ENCODE assay signal across 26 cellular contexts in the genomic region with DNA sequence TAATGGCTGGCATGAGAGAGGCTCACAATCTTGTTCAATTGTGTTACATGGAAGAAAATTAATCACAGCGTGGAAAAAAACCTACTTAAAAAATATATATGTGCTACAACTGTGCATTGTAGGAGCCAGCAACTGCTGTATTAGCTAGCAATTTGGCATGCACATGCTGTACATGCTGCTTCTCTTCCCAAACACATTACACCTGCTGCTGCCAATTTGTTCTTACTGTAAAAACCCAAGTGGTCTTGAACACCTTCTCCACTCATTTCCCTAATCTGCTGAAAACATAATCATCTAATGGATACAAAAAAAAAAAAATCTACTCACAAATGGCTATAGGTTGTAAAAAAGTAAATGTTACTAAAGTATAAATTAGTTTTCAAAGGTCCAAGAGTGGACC.
"Had no signal": no experiment of that assay in that cellular context is flagged by ENCODE, and none has a peak within 500 bp of the region (broad histone marks: within the 10 kb centered on the region; RNA-seq: fewer than 3 reads in every experiment).

No MANE protein-coding gene starts in this region.

- H3K36me3 ChIP-seq: brain microvascular endothelial cell, cardiac muscle cell had no signal

- H3K4me3 Mint-ChIP-seq: activated CD8-positive, alpha-beta memory T cell treated with anti-CD3 and anti-CD28 coated beads, Interleukin-2, amount 10 ng/mL, durations not matched to agents 7 days and 5 days had no signal

- DNase-seq: activated CD4-positive, alpha-beta T cell treated with anti-CD3 and anti-CD28 coated beads, Interleukin-2, amount 50 U/mL, for 1 hour; activated CD4-positive, CD25-positive, alpha-beta regulatory T cell; activated CD8-positive, alpha-beta memory T cell treated with anti-CD3 and anti-CD28 coated beads, Interleukin-2, amount 10 ng/mL, durations not matched to agents 7 days and 5 days; activated gamma-delta T cell; brain microvascular endothelial cell; cerebellar nuclear complex; IMR-90; Kasumi-1; KBM-7; NCI-H1048; NCI-H146; NCI-H187 treated with DMSO at 0.1 percent for 48 hours; NCI-H2081 treated with DMSO at 0.1 percent for 48 hours; NCI-H2171 treated with DMSO at 0.1 percent for 48 hours; NCI-H226; NCI-H526; NCI-H774; NK-92 treated with Interleukin-12 subunit alpha and Interleukin-12 subunit beta, amount 100 ng/mL, for 24 hours; OCI-M1; RPMI8226; SK-N-SH; T-helper 1 cell had no signal

- H3K9me3 ChIP-seq: SK-N-SH had no signal

- ATAC-seq: activated CD8-positive, alpha-beta memory T cell treated with anti-CD3 and anti-CD28 coated beads, Interleukin-2, amount 10 ng/mL, durations not matched to agents 7 days and 5 days; Panc1; Right ventricle myocardium inferior had no signal

- H3K4me3 ChIP-seq: cardiac muscle cell had no signal

- H3K4me1 Mint-ChIP-seq: activated CD8-positive, alpha-beta memory T cell treated with anti-CD3 and anti-CD28 coated beads, Interleukin-2, amount 10 ng/mL, durations not matched to agents 7 days and 5 days had no signal

- H3K4me2 ChIP-seq: SK-N-SH had no signal

- H3K27me3 ChIP-seq: brain microvascular endothelial cell, cardiac muscle cell had no signal

- H3K27ac Mint-ChIP-seq: activated CD8-positive, alpha-beta memory T cell treated with anti-CD3 and anti-CD28 coated beads, Interleukin-2, amount 10 ng/mL, durations not matched to agents 7 days and 5 days had no signal

- H3K9ac ChIP-seq: SK-N-SH had no signal

- H3K27ac ChIP-seq: brain microvascular endothelial cell, cardiac muscle cell, VCaP had no signal

- H3K27me3 Mint-ChIP-seq: activated CD8-positive, alpha-beta memory T cell treated with anti-CD3 and anti-CD28 coated beads, Interleukin-2, amount 10 ng/mL, durations not matched to agents 7 days and 5 days had no signal
